Comparison of ENCODE assay signal across 1 cellular context in the genomic region with DNA sequence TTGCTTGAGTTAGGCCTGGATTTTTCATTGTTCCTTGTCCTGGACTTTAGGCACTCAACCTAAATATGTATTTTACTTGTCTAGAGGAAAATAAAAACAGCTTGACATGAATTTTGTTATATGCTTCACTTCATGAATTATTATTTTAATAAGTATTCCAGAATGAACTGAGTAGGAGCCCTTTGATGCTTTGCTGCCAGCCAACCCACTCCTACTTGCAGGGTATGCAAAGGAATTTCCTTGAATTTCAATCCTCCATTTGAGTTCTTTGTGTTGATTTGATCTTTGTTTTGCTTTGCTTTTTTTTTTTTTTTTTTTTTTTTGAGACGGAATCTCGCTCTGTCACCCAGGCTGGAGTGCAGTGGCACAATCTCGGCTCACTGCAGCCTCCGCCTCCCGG.
TF ChIP-seq lines count a peak whose summit lies in the region.

No MANE protein-coding gene starts in this region.

TF ChIP-seq in WTC11, 78 proteins besides CTCF, POLR2A, EP300 and RAD21 (continued from another document):
- TF ChIP-seq TCF7 (CRISPR knock-in tag; IDR thresholded peaks at IDR 0.05; ENCODE audit: low read depth) (no peak), NR2C2 (CRISPR knock-in tag; IDR thresholded peaks at IDR 0.05) (no peak), ZNF396 (CRISPR knock-in tag; IDR thresholded peaks at IDR 0.05; ENCODE audit: borderline replicate concordance) (no peak)
- TF ChIP-seq, protein P1, sequence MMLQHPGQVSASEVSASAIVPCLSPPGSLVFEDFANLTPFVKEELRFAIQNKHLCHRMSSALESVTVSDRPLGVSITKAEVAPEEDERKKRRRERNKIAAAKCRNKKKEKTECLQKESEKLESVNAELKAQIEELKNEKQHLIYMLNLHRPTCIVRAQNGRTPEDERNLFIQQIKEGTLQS (CRISPR knock-in tag; conservative IDR thresholded peaks at IDR 0.05) = no peak
- TF ChIP-seq, protein P2, sequence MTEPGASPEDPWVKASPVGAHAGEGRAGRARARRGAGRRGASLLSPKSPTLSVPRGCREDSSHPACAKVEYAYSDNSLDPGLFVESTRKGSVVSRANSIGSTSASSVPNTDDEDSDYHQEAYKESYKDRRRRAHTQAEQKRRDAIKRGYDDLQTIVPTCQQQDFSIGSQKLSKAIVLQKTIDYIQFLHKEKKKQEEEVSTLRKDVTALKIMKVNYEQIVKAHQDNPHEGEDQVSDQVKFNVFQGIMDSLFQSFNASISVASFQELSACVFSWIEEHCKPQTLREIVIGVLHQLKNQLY (CRISPR knock-in tag; IDR thresholded peaks at IDR 0.05) = no peak
- TF ChIP-seq, protein P3, sequence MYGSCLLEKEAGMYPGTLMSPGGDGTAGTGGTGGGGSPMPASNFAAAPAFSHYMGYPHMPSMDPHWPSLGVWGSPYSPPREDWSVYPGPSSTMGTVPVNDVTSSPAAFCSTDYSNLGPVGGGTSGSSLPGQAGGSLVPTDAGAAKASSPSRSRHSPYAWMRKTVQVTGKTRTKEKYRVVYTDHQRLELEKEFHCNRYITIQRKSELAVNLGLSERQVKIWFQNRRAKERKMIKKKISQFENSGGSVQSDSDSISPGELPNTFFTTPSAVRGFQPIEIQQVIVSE (CRISPR knock-in tag; IDR thresholded peaks at IDR 0.05; ENCODE audit: borderline replicate concordance) = no peak
- TF ChIP-seq, protein P4, sequence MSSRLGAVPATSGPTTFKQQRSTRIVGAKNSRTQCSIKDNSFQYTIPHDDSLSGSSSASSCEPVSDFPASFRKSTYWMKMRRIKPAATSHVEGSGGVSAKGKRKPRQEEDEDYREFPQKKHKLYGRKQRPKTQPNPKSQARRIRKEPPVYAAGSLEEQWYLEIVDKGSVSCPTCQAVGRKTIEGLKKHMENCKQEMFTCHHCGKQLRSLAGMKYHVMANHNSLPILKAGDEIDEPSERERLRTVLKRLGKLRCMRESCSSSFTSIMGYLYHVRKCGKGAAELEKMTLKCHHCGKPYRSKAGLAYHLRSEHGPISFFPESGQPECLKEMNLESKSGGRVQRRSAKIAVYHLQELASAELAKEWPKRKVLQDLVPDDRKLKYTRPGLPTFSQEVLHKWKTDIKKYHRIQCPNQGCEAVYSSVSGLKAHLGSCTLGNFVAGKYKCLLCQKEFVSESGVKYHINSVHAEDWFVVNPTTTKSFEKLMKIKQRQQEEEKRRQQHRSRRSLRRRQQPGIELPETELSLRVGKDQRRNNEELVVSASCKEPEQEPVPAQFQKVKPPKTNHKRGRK (CRISPR knock-in tag; IDR thresholded peaks at IDR 0.05; ENCODE audit: borderline replicate concordance) = no peak
- TF ChIP-seq, protein P5, sequence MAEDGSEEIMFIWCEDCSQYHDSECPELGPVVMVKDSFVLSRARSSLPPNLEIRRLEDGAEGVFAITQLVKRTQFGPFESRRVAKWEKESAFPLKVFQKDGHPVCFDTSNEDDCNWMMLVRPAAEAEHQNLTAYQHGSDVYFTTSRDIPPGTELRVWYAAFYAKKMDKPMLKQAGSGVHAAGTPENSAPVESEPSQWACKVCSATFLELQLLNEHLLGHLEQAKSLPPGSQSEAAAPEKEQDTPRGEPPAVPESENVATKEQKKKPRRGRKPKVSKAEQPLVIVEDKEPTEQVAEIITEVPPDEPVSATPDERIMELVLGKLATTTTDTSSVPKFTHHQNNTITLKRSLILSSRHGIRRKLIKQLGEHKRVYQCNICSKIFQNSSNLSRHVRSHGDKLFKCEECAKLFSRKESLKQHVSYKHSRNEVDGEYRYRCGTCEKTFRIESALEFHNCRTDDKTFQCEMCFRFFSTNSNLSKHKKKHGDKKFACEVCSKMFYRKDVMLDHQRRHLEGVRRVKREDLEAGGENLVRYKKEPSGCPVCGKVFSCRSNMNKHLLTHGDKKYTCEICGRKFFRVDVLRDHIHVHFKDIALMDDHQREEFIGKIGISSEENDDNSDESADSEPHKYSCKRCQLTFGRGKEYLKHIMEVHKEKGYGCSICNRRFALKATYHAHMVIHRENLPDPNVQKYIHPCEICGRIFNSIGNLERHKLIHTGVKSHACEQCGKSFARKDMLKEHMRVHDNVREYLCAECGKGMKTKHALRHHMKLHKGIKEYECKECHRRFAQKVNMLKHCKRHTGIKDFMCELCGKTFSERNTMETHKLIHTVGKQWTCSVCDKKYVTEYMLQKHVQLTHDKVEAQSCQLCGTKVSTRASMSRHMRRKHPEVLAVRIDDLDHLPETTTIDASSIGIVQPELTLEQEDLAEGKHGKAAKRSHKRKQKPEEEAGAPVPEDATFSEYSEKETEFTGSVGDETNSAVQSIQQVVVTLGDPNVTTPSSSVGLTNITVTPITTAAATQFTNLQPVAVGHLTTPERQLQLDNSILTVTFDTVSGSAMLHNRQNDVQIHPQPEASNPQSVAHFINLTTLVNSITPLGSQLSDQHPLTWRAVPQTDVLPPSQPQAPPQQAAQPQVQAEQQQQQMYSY (CRISPR knock-in tag; IDR thresholded peaks at IDR 0.05) = no peak
